ENCODE assay signal across 8 cellular contexts in genomic region chr3:107697855-107698254, GRCh38.
DNase-seq lines count a peak whose midpoint lies in the region; ATAC-seq, FAIRE-seq and TF ChIP-seq lines count a peak whose summit lies in the region.
"Not testable (repeated sequence)": the region's sequence is repeated elsewhere in the genome, so short reads cannot be mapped to it uniquely, and the experiment has no call there.

No MANE protein-coding gene starts in this region.

- ATAC-seq in activated CD8-positive, alpha-beta T cell treated with anti-CD3 and anti-CD28 coated beads for 36 hours; stimulated activated naive CD8-positive, alpha-beta T cell treated with anti-CD3 and anti-CD28 coated beads, Interleukin-15, amount 100 ng/mL, for 72 hours: not testable (repeated sequence)

- H3K27ac Mint-ChIP-seq in Calu3 (ENCODE audit: unreplicated experiment); activated CD8-positive, alpha-beta T cell treated with anti-CD3 and anti-CD28 coated beads for 36 hours: not testable (repeated sequence)
- H3K27ac Mint-ChIP-seq in nephron progenitor cell = peak overlapping the region; percentile 81
- peak overlapping the region in 1 of 2 donors; percentile 38 for H3K27ac Mint-ChIP-seq in stimulated activated naive CD8-positive, alpha-beta T cell treated with anti-CD3 and anti-CD28 coated beads, Interleukin-15, amount 100 ng/mL, for 72 hours

- intact Hi-C loops in Calu3 (cut with micrococcal nuclease; ENCODE audit: unreplicated experiment); activated CD8-positive, alpha-beta T cell treated with anti-CD3 and anti-CD28 coated beads for 36 hours (cut with micrococcal nuclease); breast epithelium (cut with DNase I; ENCODE audit: low total_unique reads); esophagus squamous epithelium (cut with DNase I); kidney (cut with DNase I): not testable (repeated sequence)

- not testable (repeated sequence) for H3K36me3 ChIP-seq in breast epithelium; esophagus squamous epithelium; kidney (ENCODE audit: control insufficient read depth in 1 of 2, insufficient read depth in 2 of 2, low read length in 2 of 2)

- FAIRE-seq in kidney (lab: Jason Lieb, UNC) = not testable (repeated sequence)

- not testable (repeated sequence) for H3K9ac ChIP-seq in kidney (ENCODE audit: low read length in 2 of 2)

- DNase-seq in Calu3 (peak; percentile 9), NCI-H2171 treated with DMSO at 0.1 percent for 48 hours (lab: John Stamatoyannopoulos, UW) (peak; percentile 65), kidney (peak; percentile 27), nephron progenitor cell (peak; percentile 10)
- DNase-seq in activated CD8-positive, alpha-beta T cell treated with anti-CD3 and anti-CD28 coated beads for 36 hours; breast epithelium (ENCODE audit: low spot score in 2 of 2); esophagus squamous epithelium (lab: John Stamatoyannopoulos, UW); stimulated activated naive CD8-positive, alpha-beta T cell treated with anti-CD3 and anti-CD28 coated beads, Interleukin-15, amount 100 ng/mL, for 72 hours: not testable (repeated sequence)

- TF ChIP-seq POLR2A in breast epithelium (IDR thresholded peaks at IDR 0.05); esophagus squamous epithelium (IDR thresholded peaks at IDR 0.05): not testable (repeated sequence)

- H3K4me1 Mint-ChIP-seq in Calu3 (ENCODE audit: low read depth, unreplicated experiment) = peaks cover 12% of the 10 kb centered on the region
- peaks cover 23% of the 10 kb centered on the region for H3K4me1 Mint-ChIP-seq in activated CD8-positive, alpha-beta T cell treated with anti-CD3 and anti-CD28 coated beads for 36 hours (ENCODE audit: low read depth)
- peaks cover 27% of the 10 kb centered on the region for H3K4me1 Mint-ChIP-seq in nephron progenitor cell
- peaks cover 26% of the 10 kb centered on the region for H3K4me1 Mint-ChIP-seq in stimulated activated naive CD8-positive, alpha-beta T cell treated with anti-CD3 and anti-CD28 coated beads, Interleukin-15, amount 100 ng/mL, for 72 hours

- H3K4me1 ChIP-seq in breast epithelium; kidney (ENCODE audit: control insufficient read depth in 1 of 2, insufficient read depth in 1 of 2, low read depth in 1 of 2, low read length in 2 of 2): not testable (repeated sequence)
- peaks cover 0 to 24% (median 0%) of the 10 kb centered on the region in 3 donors for H3K4me1 ChIP-seq in esophagus squamous epithelium

- not testable (repeated sequence) for H3K9me3 ChIP-seq in breast epithelium; esophagus squamous epithelium; kidney (ENCODE audit: control insufficient read depth in 1 of 2, low read length in 2 of 2)

- not testable (repeated sequence) for H3K27ac ChIP-seq in breast epithelium; esophagus squamous epithelium; kidney (ENCODE audit: low read depth in 2 of 2, low read length in 2 of 2)

- not testable (repeated sequence) for TF ChIP-seq CTCF in Calu3 (IDR thresholded peaks at IDR 0.05; ENCODE audit: unreplicated experiment); activated CD8-positive, alpha-beta T cell treated with anti-CD3 and anti-CD28 coated beads for 36 hours (IDR thresholded peaks at IDR 0.05); breast epithelium (IDR thresholded peaks at IDR 0.05); esophagus squamous epithelium (IDR thresholded peaks at IDR 0.05); kidney (IDR thresholded peaks at IDR 0.05; ENCODE audit: borderline replicate concordance, extremely low read depth, insufficient read depth); nephron progenitor cell (IDR thresholded peaks at IDR 0.05)

- peak overlapping the region in 2 of 3 donors; percentile 39 to 54 for H3K4me3 ChIP-seq in breast epithelium
- H3K4me3 ChIP-seq in esophagus squamous epithelium = peak overlapping the region in 3 of 4 donors; percentile 11 to 54 (median 28)
- H3K4me3 ChIP-seq in kidney (ENCODE audit: low read length in 2 of 2) = peak overlapping the region; percentile 29 to 39

- POLR2A ChIA-PET in activated CD8-positive, alpha-beta T cell treated with anti-CD3 and anti-CD28 coated beads for 36 hours (lab: Charles Lee) = not testable (repeated sequence)

- not testable (repeated sequence) for H3K9me3 Mint-ChIP-seq in Calu3 (ENCODE audit: low read depth, unreplicated experiment); activated CD8-positive, alpha-beta T cell treated with anti-CD3 and anti-CD28 coated beads for 36 hours; stimulated activated naive CD8-positive, alpha-beta T cell treated with anti-CD3 and anti-CD28 coated beads, Interleukin-15, amount 100 ng/mL, for 72 hours
- H3K9me3 Mint-ChIP-seq in nephron progenitor cell = peaks cover 24% of the 10 kb centered on the region

- CTCF ChIA-PET in Calu3 (lab: Charles Lee) = interaction anchor here (0.7 kb wide), 1 partner anchor 18 kb away, joined by 3 read pairs; no protein-coding TSS in a partner anchor
- CTCF ChIA-PET in activated CD8-positive, alpha-beta T cell treated with anti-CD3 and anti-CD28 coated beads for 36 hours (lab: Charles Lee) = interaction anchor here (0.7 to 1.0 kb wide), 2 partner anchors 21 to 1315 kb away, joined by 3 read pairs; no protein-coding TSS in a partner anchor

- WGBS in esophagus squamous epithelium, 2 donors = 63 to 78% methylated on average over 6 to 17 of the region's 23 CpGs

- H3K4me3 Mint-ChIP-seq in Calu3 (ENCODE audit: low read depth, unreplicated experiment) = peak overlapping the region; percentile 82
- H3K4me3 Mint-ChIP-seq in activated CD8-positive, alpha-beta T cell treated with anti-CD3 and anti-CD28 coated beads for 36 hours = peak overlapping the region; percentile 55
- H3K4me3 Mint-ChIP-seq in nephron progenitor cell = peak overlapping the region; percentile 80
- peak overlapping the region; percentile 66 to 68 for H3K4me3 Mint-ChIP-seq in stimulated activated naive CD8-positive, alpha-beta T cell treated with anti-CD3 and anti-CD28 coated beads, Interleukin-15, amount 100 ng/mL, for 72 hours

- H3K36me3 Mint-ChIP-seq in Calu3 (ENCODE audit: insufficient read depth, unreplicated experiment); activated CD8-positive, alpha-beta T cell treated with anti-CD3 and anti-CD28 coated beads for 36 hours (ENCODE audit: low read depth): not testable (repeated sequence)
- H3K36me3 Mint-ChIP-seq in nephron progenitor cell (ENCODE audit: low read depth) = peaks cover 36% of the 10 kb centered on the region

- H3K27me3 Mint-ChIP-seq in Calu3 (ENCODE audit: unreplicated experiment); activated CD8-positive, alpha-beta T cell treated with anti-CD3 and anti-CD28 coated beads for 36 hours; nephron progenitor cell (ENCODE audit: low read depth, poor library complexity); stimulated activated naive CD8-positive, alpha-beta T cell treated with anti-CD3 and anti-CD28 coated beads, Interleukin-15, amount 100 ng/mL, for 72 hours: not testable (repeated sequence)

- not testable (repeated sequence) for BruUV-seq in Calu3 (replicated peaks; lab: Mats Ljungman, UMichigan)

- H3K27me3 ChIP-seq in breast epithelium, esophagus squamous epithelium: not testable (repeated sequence)
